1 cellular context compared by ENCODE assay signal in the genomic region with DNA sequence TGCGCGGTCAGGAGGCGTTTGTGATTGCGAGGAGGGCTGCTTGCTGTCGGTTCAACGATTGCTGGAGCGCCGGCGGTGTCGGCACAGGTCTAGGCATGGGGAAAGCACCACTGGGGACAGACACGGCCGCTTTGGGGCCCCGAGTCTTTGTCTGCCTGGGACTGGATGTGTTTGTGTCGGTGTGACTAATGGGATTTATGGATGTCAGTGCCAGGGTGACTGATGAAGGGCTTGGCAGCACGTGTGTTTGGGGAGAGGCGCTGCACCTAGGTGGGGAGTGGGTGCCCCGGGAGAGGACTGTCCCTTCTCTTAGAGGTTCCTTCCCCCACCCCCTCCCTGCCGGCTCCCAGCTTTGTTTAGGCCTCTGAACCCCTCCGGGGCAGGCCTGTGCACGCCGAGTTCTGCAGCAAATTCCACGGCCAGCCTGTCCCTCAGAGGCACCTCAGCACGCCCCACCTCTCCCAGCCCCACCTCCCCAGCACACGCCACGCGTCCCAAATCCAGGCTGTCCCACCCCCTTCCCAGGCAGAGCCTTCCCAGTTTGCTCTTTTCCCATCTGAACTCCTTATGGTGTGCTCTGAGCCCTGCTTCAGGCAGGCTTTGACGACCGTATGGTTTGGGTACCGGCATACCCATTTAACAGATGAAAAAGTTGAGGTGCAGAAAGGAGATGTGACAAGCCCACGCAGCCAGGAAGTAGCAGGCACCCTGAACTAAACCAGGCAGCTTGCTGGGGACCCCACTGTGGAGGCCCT.
TF ChIP-seq lines count a peak whose summit lies in the region.

No MANE protein-coding gene starts in this region.

TF ChIP-seq in WTC11, 78 proteins besides CTCF, POLR2A, EP300 and RAD21 (continued from another document):
- TF ChIP-seq, protein P1, sequence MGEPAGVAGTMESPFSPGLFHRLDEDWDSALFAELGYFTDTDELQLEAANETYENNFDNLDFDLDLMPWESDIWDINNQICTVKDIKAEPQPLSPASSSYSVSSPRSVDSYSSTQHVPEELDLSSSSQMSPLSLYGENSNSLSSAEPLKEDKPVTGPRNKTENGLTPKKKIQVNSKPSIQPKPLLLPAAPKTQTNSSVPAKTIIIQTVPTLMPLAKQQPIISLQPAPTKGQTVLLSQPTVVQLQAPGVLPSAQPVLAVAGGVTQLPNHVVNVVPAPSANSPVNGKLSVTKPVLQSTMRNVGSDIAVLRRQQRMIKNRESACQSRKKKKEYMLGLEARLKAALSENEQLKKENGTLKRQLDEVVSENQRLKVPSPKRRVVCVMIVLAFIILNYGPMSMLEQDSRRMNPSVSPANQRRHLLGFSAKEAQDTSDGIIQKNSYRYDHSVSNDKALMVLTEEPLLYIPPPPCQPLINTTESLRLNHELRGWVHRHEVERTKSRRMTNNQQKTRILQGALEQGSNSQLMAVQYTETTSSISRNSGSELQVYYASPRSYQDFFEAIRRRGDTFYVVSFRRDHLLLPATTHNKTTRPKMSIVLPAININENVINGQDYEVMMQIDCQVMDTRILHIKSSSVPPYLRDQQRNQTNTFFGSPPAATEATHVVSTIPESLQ (CRISPR knock-in tag; IDR thresholded peaks at IDR 0.05) = no peak
- TF ChIP-seq FOXP4 (CRISPR knock-in tag; IDR thresholded peaks at IDR 0.05) (no peak), ATF2 (CRISPR knock-in tag; IDR thresholded peaks at IDR 0.05; ENCODE audit: borderline replicate concordance, low read depth) (no peak), SOX15 (CRISPR knock-in tag; IDR thresholded peaks at IDR 0.05) (no peak), NR2C2 (CRISPR knock-in tag; IDR thresholded peaks at IDR 0.05) (no peak), FOXP1 (CRISPR knock-in tag; IDR thresholded peaks at IDR 0.05; ENCODE audit: borderline replicate concordance) (no peak)
- TF ChIP-seq, protein P2, sequence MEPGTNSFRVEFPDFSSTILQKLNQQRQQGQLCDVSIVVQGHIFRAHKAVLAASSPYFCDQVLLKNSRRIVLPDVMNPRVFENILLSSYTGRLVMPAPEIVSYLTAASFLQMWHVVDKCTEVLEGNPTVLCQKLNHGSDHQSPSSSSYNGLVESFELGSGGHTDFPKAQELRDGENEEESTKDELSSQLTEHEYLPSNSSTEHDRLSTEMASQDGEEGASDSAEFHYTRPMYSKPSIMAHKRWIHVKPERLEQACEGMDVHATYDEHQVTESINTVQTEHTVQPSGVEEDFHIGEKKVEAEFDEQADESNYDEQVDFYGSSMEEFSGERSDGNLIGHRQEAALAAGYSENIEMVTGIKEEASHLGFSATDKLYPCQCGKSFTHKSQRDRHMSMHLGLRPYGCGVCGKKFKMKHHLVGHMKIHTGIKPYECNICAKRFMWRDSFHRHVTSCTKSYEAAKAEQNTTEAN (CRISPR knock-in tag; IDR thresholded peaks at IDR 0.05) = no peak
